In the genomic region with DNA sequence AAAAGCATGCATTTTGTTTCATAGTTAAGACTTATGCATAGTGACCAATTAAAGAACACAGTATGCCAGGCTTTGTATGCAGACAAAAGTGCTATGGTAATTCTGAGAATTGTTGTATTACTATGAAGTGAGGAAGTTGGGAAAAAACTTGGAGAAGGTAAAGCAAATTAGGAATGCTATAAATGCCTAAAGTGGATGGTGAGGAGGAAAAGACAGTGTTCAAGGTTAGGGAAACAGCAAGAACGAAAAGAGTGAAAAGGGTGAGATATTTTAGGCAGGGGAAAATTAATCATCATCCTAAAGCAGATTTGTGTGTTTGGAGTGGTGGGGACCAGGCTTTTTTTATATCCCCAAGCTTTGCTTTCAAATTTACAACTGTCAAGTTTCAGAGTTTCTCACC, we compare ENCODE assay signal across 16 cellular contexts.
"Had no signal": no experiment of that assay in that cellular context is flagged by ENCODE, and none has a peak within 500 bp of the region (broad histone marks: within the 10 kb centered on the region; RNA-seq: fewer than 3 reads in every experiment).

No MANE protein-coding gene starts in this region.

- ATAC-seq: activated CD8-positive, alpha-beta T cell treated with anti-CD3 and anti-CD28 coated beads, Interleukin-2, amount 10 ng/mL, durations not matched to agents 7 days and 5 days; WTC11 had no signal

- H3K27ac Mint-ChIP-seq: activated CD8-positive, alpha-beta T cell treated with anti-CD3 and anti-CD28 coated beads, Interleukin-2, amount 10 ng/mL, durations not matched to agents 7 days and 5 days; activated naive CD8-positive, alpha-beta T cell; WTC11 had no signal

- H3K79me2 ChIP-seq: parathyroid adenoma had no signal

- H3K9me3 Mint-ChIP-seq: neural crest cell; stimulated activated naive B cell treated with anti-CD40 and anti-IgM and Interleukin-4, amounts not matched to agents 10 μg/mL and 1 μg/mL and 100 μg/mL, for 72 hours; WTC11 had no signal

- H3K27me3 ChIP-seq: breast epithelium, esophagus squamous epithelium, tibial artery had no signal

- H2AFZ ChIP-seq: parathyroid adenoma had no signal

- H3K4me1 ChIP-seq: breast epithelium, parathyroid adenoma had no signal

- H3K4me3 ChIP-seq: breast epithelium, esophagus squamous epithelium, tibial artery had no signal

- H3K27me3 Mint-ChIP-seq: activated naive CD8-positive, alpha-beta T cell; stimulated activated naive B cell treated with anti-CD40 and anti-IgM and Interleukin-4, amounts not matched to agents 10 μg/mL and 1 μg/mL and 100 μg/mL, for 72 hours had no signal

- H3K4me3 Mint-ChIP-seq: activated CD8-positive, alpha-beta T cell treated with anti-CD3 and anti-CD28 coated beads, Interleukin-2, amount 10 ng/mL, durations not matched to agents 7 days and 5 days; activated naive CD8-positive, alpha-beta T cell; neural crest cell; WTC11 had no signal

- H3K9me3 ChIP-seq: breast epithelium, esophagus squamous epithelium, tibial artery had no signal

- H3K36me3 Mint-ChIP-seq: activated naive CD8-positive, alpha-beta T cell; stimulated activated naive B cell treated with anti-CD40 and anti-IgM and Interleukin-4, amounts not matched to agents 10 μg/mL and 1 μg/mL and 100 μg/mL, for 72 hours; WTC11 had no signal

- H3K9ac ChIP-seq: parathyroid adenoma had no signal

- H3K27ac ChIP-seq: breast epithelium, esophagus squamous epithelium, parathyroid adenoma, tibial artery had no signal

- H3K4me1 Mint-ChIP-seq: neural crest cell had no signal

- DNase-seq: activated CD4-positive, alpha-beta T cell treated with anti-CD3 and anti-CD28 coated beads for 48 hours; activated CD8-positive, alpha-beta memory T cell treated with anti-CD3 and anti-CD28 coated beads, Interleukin-2, amount 50 U/mL, for 4 hours; activated CD8-positive, alpha-beta T cell treated with anti-CD3 and anti-CD28 coated beads, Interleukin-2, amount 10 ng/mL, durations not matched to agents 7 days and 5 days; activated gamma-delta T cell treated with Interleukin-2 at 50 U/mL for 16 hours; cerebellar nuclear complex; effector CD8-positive, alpha-beta T cell; esophagus squamous epithelium; hippocampal formation; stimulated activated CD4-positive, alpha-beta T cell treated with anti-CD3 and anti-CD28 coated beads, Interleukin-2, amount 100 ng/mL, for 48 hours; stimulated activated naive B cell treated with anti-CD40 and anti-IgM and Interleukin-4, amounts not matched to agents 10 μg/mL and 1 μg/mL and 100 μg/mL, for 72 hours; tibial artery had no signal

- H3K36me3 ChIP-seq: breast epithelium, esophagus squamous epithelium, tibial artery had no signal
